ENCODE assay signal across 32 cellular contexts in genomic region chr19:17486545-17486944, GRCh38. TPM values are rescaled to one million over a fixed set of nuclear protein-coding genes. Genes with fewer than 3 reads are reported as not detected.
"Had no signal": no experiment of that assay in that cellular context is flagged by ENCODE, and none has a peak within 500 bp of the region (broad histone marks: within the 10 kb centered on the region; RNA-seq: fewer than 3 reads in every experiment).

No MANE protein-coding gene starts in this region.

- H3K4me3 Mint-ChIP-seq: dendritic cell treated with granulocyte-macrophage colony-stimulating factor and Interleukin-4, amounts not matched to agents 40 ng/mL and 50 ng/mL, for 4 days; endodermal cell; memory B cell; natural killer cell treated with Interleukin-12 subunit alpha and Interleukin-12 subunit beta and Interleukin-15 and Interleukin-18, amount 100 ng/mL, for 72 hours; neural crest cell; stimulated activated memory B cell treated with anti-CD40 and anti-IgM and Interleukin-4, amounts not matched to agents 10 μg/mL and 1 μg/mL and 100 μg/mL, for 72 hours had no signal

- H3K36me3 Mint-ChIP-seq: natural killer cell treated with Interleukin-12 subunit alpha and Interleukin-12 subunit beta and Interleukin-15 and Interleukin-18, amount 100 ng/mL, for 72 hours; stimulated activated memory B cell treated with anti-CD40 and anti-IgM and Interleukin-4, amounts not matched to agents 10 μg/mL and 1 μg/mL and 100 μg/mL, for 72 hours had no signal

- H3K9me3 Mint-ChIP-seq: dendritic cell treated with granulocyte-macrophage colony-stimulating factor and Interleukin-4, amounts not matched to agents 40 ng/mL and 50 ng/mL, for 4 days; endodermal cell; memory B cell; natural killer cell treated with Interleukin-12 subunit alpha and Interleukin-12 subunit beta and Interleukin-15 and Interleukin-18, amount 100 ng/mL, for 72 hours; neural crest cell; stimulated activated memory B cell treated with anti-CD40 and anti-IgM and Interleukin-4, amounts not matched to agents 10 μg/mL and 1 μg/mL and 100 μg/mL, for 72 hours had no signal

- H3K27ac ChIP-seq: colonic mucosa, epithelial cell of prostate, gastrocnemius medialis, heart left ventricle, hepatocyte, ovary, psoas muscle, spleen, thoracic aorta, upper lobe of left lung had no signal

- H3K4me2 ChIP-seq: hepatocyte had no signal

- H3K79me2 ChIP-seq: hepatocyte had no signal

- H3K9me3 ChIP-seq: colonic mucosa, gastrocnemius medialis, heart left ventricle, ovary, psoas muscle, spleen, thoracic aorta, tibial nerve, upper lobe of left lung had no signal

- FAIRE-seq: kidney, urothelium cell line had no signal

- H3K27ac Mint-ChIP-seq: dendritic cell treated with granulocyte-macrophage colony-stimulating factor and Interleukin-4, amounts not matched to agents 40 ng/mL and 50 ng/mL, for 4 days; endodermal cell; memory B cell; natural killer cell treated with Interleukin-12 subunit alpha and Interleukin-12 subunit beta and Interleukin-15 and Interleukin-18, amount 100 ng/mL, for 72 hours; stimulated activated memory B cell treated with anti-CD40 and anti-IgM and Interleukin-4, amounts not matched to agents 10 μg/mL and 1 μg/mL and 100 μg/mL, for 72 hours had no signal

- DNase-seq: colonic mucosa; effector CD8-positive, alpha-beta T cell; endodermal cell; foreskin fibroblast; gastrocnemius medialis; heart left ventricle; kidney; ovary; posterior cingulate gyrus; psoas muscle; spleen; stimulated activated CD4-positive, alpha-beta T cell treated with anti-CD3 and anti-CD28 coated beads, Interleukin-4, amount 100 ng/mL, for 4 hours; stimulated activated naive CD8-positive, alpha-beta T cell treated with anti-CD3 and anti-CD28 coated beads, Interleukin-15, Interleukin-2, amounts not matched to agents 100 U/mL and 50 U/mL, for 24 hours had no signal

- H3K36me3 ChIP-seq: colonic mucosa, ovary, spleen, upper lobe of left lung had no signal

- ATAC-seq: esophagus mucosa; gastrocnemius medialis; left lobe of liver; natural killer cell treated with Interleukin-12 subunit alpha and Interleukin-12 subunit beta and Interleukin-15 and Interleukin-18, amount 100 ng/mL, for 72 hours; psoas muscle; stimulated activated naive CD8-positive, alpha-beta T cell treated with anti-CD3 and anti-CD28 coated beads, Interleukin-15, Interleukin-2, amounts not matched to agents 100 U/mL and 50 U/mL, for 24 hours had no signal

- H3K4me3 ChIP-seq: colonic mucosa, gastrocnemius medialis, heart left ventricle, hepatocyte, lung, ovary, psoas muscle, skin epidermis, spleen, thoracic aorta, tibial nerve, upper lobe of left lung had no signal

- H3K27me3 Mint-ChIP-seq: dendritic cell treated with granulocyte-macrophage colony-stimulating factor and Interleukin-4, amounts not matched to agents 40 ng/mL and 50 ng/mL, for 4 days; natural killer cell treated with Interleukin-12 subunit alpha and Interleukin-12 subunit beta and Interleukin-15 and Interleukin-18, amount 100 ng/mL, for 72 hours; stimulated activated memory B cell treated with anti-CD40 and anti-IgM and Interleukin-4, amounts not matched to agents 10 μg/mL and 1 μg/mL and 100 μg/mL, for 72 hours had no signal

- H2AFZ ChIP-seq: hepatocyte had no signal

- H3K27me3 ChIP-seq: colonic mucosa, gastrocnemius medialis, heart left ventricle, hepatocyte, ovary, spleen, tibial nerve, upper lobe of left lung had no signal

RNA-seq across cellular contexts. Expression of gene NXNL1, which starts 25.8 kb away (rescaled TPM):
- total RNA-seq: colonic mucosa; endodermal cell; esophagus mucosa; gastrocnemius medialis; glomerular endothelial cell; hepatocyte; kidney; left lobe of liver; liver; lung; mononuclear cell; natural killer cell treated with Interleukin-12 subunit alpha and Interleukin-12 subunit beta and Interleukin-15 and Interleukin-18, amount 100 ng/mL, for 72 hours; neural crest cell; ovary; renal cortical epithelial cell; spleen; thoracic aorta; upper lobe of left lung had no signal
- polyA plus RNA-seq: hepatocyte, liver, lung, spleen had no signal

RNA-seq across cellular contexts. Expression of gene TMEM221, which starts 38.1 kb away (rescaled TPM):
- total RNA-seq: colonic mucosa; esophagus mucosa; gastrocnemius medialis; mononuclear cell; natural killer cell treated with Interleukin-12 subunit alpha and Interleukin-12 subunit beta and Interleukin-15 and Interleukin-18, amount 100 ng/mL, for 72 hours; spleen; thoracic aorta had no signal
